Comparison of ENCODE assay signal across 20 cellular contexts in genomic region chr7:150560486-150560885, GRCh38. TPM values are rescaled to one million over a fixed set of nuclear protein-coding genes. Genes with fewer than 3 reads are reported as not detected.
"Had no signal": no experiment of that assay in that cellular context is flagged by ENCODE, and none has a peak within 500 bp of the region (broad histone marks: within the 10 kb centered on the region; RNA-seq: fewer than 3 reads in every experiment).

No MANE protein-coding gene starts in this region.

- H3K4me3 ChIP-seq: colonic mucosa, lower lobe of right lung, smooth muscle cell, thyroid gland had no signal

- H3K36me3 ChIP-seq: colonic mucosa, lower lobe of right lung, thyroid gland had no signal

- H3K27me3 ChIP-seq: colonic mucosa, thyroid gland had no signal

- H3K4me1 Mint-ChIP-seq: brain; endodermal cell; stimulated activated memory B cell treated with anti-CD40 and anti-IgM and Interleukin-4, amounts not matched to agents 10 μg/mL and 1 μg/mL and 100 μg/mL, for 72 hours had no signal

- H3K27me3 Mint-ChIP-seq: activated CD4-positive, alpha-beta memory T cell treated with anti-CD3 and anti-CD28 coated beads for 36 hours had no signal

- H3K27ac ChIP-seq: colonic mucosa, lower lobe of right lung, thyroid gland had no signal

- H3K27ac Mint-ChIP-seq: brain; endodermal cell; nephron progenitor cell; stimulated activated memory B cell treated with anti-CD40 and anti-IgM and Interleukin-4, amounts not matched to agents 10 μg/mL and 1 μg/mL and 100 μg/mL, for 72 hours had no signal

- FAIRE-seq: keratinocyte had no signal

- ATAC-seq: lower lobe of right lung; sciatic nerve; stimulated activated memory B cell treated with anti-CD40 and anti-IgM and Interleukin-4, amounts not matched to agents 10 μg/mL and 1 μg/mL and 100 μg/mL, for 72 hours had no signal

- H3K4me3 Mint-ChIP-seq: brain; endodermal cell; nephron progenitor cell; stimulated activated memory B cell treated with anti-CD40 and anti-IgM and Interleukin-4, amounts not matched to agents 10 μg/mL and 1 μg/mL and 100 μg/mL, for 72 hours had no signal

- H3K4me1 ChIP-seq: colonic mucosa, lower lobe of right lung, thyroid gland had no signal

- DNase-seq: activated CD4-positive, alpha-beta memory T cell treated with anti-CD3 and anti-CD28 coated beads for 36 hours; activated T-cell treated with anti-CD3 and anti-CD28 coated beads, Interleukin-2, amount 50 U/mL, for 1 hour; anterior cingulate cortex; central memory CD4-positive, alpha-beta T cell; colonic mucosa; endodermal cell; foreskin melanocyte; hypothalamus; lower lobe of right lung; nephron progenitor cell; nucleus accumbens; stimulated activated CD4-positive, alpha-beta T cell treated with anti-CD3 and anti-CD28 coated beads, Interleukin-4, amount 100 ng/mL, for 4 hours; thyroid gland had no signal

- H3K4me2 ChIP-seq: smooth muscle cell had no signal

- H3K36me3 Mint-ChIP-seq: brain; stimulated activated memory B cell treated with anti-CD40 and anti-IgM and Interleukin-4, amounts not matched to agents 10 μg/mL and 1 μg/mL and 100 μg/mL, for 72 hours had no signal

RNA-seq across cellular contexts. Expression of gene GIMAP4, which starts 6.7 kb away (rescaled TPM):
- total RNA-seq: epithelial cell of proximal tubule, fibroblast of lung, smooth muscle cell had no signal
- polyA plus RNA-seq: fibroblast of lung, keratinocyte, smooth muscle cell had no signal

RNA-seq across cellular contexts. Expression of gene GIMAP7, which starts 45.8 kb away (rescaled TPM):
- total RNA-seq: endodermal cell, epithelial cell of proximal tubule, fibroblast of lung, smooth muscle cell had no signal
- polyA plus RNA-seq: fibroblast of lung, keratinocyte, smooth muscle cell had no signal
